Comparison of ENCODE assay signal across 7 cellular contexts in the genomic region with DNA sequence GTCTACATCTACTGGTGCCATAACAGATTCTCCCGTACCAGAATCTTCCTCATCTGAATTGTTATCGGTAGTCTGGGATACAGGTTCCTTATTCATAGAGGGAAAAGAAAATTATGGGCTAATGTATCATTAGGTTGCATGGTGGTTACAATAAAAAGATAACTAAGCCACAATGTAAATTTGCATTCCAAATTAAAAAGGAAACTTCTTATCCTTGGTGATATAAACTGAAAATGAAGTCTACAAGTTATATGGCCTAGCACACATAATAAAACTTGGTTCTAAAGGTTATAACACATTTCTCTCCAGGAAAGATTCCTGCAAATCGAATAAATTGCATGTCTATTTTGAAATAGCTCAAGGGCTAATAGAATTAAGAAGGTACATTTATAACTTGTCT.
"Had no signal": no experiment of that assay in that cellular context is flagged by ENCODE, and none has a peak within 500 bp of the region (broad histone marks: within the 10 kb centered on the region; RNA-seq: fewer than 3 reads in every experiment).

No MANE protein-coding gene starts in this region.

- H2AFZ ChIP-seq: GM23338 had no signal

- H3K9me3 Mint-ChIP-seq: GM23338 had no signal

- H3K27ac Mint-ChIP-seq: GM23338 had no signal

- H3K4me3 Mint-ChIP-seq: GM23338 had no signal

- DNase-seq: H7, HCEC 1CT, KG1 had no signal

- H3K27ac ChIP-seq: HL-60 had no signal

- H3K4me2 ChIP-seq: GM23338 had no signal

- H3K4me1 Mint-ChIP-seq: GM23338 had no signal

- ATAC-seq: GM23338, K562 had no signal

- FAIRE-seq: H1, K562 had no signal

- H3K4me3 ChIP-seq: GM23338, K562 had no signal
